Comparison of ENCODE assay signal across 1 cellular context in the genomic region with DNA sequence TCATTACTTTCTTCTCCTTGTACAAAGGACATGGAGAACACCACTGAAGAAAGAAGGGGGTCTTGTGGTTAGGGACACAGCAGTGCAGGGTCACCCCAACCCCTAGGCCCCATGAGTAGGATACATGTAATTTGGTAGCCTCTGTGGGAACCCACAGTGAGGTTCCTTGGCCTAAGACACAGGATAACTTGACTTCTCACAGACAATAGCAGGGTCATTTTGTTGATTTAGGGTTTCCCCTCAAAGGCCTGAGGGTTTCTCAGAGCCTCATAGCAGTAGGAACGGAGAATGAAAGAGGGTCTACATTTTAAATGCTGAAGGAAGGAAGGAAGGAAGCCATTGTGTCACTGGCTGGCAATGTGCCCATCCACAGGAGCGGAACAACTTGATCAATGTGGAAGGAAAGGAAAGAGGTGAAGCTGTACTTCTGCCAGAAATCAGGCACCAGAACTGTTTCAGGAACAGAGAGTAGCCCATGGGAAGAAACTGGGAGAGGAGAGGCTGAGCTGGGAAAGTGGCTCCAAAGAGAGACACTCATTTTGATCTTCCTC.
A peak's percentile ranks its signal among the peaks of the same experiment; 100 is the strongest.
TF ChIP-seq lines count a peak whose summit lies in the region.

No MANE protein-coding gene starts in this region.

TF ChIP-seq in endothelial cell of umbilical vein, 7 proteins besides CTCF, POLR2A, EP300 and RAD21:
- TF ChIP-seq FOS (IDR thresholded peaks at IDR 0.05; ENCODE audit: borderline replicate concordance, insufficient read depth, low read length) (no peak), POLR2AphosphoS5 (IDR thresholded peaks at IDR 0.05; ENCODE audit: insufficient read depth, low read depth, low read length) (peak; percentile 39), MYC (IDR thresholded peaks at IDR 0.05; ENCODE audit: low read depth, low read length) (no peak), JUN (IDR thresholded peaks at IDR 0.05; ENCODE audit: borderline replicate concordance, insufficient read depth, insufficient read length, low read depth) (no peak)
- TF ChIP-seq, protein P1, sequence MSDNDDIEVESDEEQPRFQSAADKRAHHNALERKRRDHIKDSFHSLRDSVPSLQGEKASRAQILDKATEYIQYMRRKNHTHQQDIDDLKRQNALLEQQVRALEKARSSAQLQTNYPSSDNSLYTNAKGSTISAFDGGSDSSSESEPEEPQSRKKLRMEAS (IDR thresholded peaks at IDR 0.05; ENCODE audit: insufficient read depth, insufficient read length) = no peak
TF ChIP-seq in endothelial cell of umbilical vein: peak in this region for 1.
